In the genomic region with DNA sequence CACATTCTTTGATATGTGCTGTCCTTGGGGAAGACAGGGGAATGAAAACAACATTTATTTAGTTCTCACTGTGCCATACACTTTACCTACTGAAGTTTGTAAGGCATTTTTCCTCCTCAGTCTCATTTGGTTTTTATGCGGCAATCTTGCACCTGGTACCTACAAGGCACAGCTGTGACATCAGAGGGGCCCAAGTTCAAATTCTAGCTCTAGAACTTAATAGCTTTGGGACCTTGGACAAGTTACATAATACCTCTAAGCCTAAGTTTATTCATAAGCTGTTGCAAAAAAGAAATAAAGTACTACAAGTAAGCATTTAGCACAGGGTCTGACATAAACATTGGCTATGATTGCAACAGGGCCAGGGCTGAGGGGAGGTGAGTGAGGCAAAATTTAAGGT, we compare ENCODE assay signal across 34 cellular contexts. TPM values are rescaled to one million over a fixed set of nuclear protein-coding genes. Genes with fewer than 3 reads are reported as not detected.
"Had no signal": no experiment of that assay in that cellular context is flagged by ENCODE, and none has a peak within 500 bp of the region (broad histone marks: within the 10 kb centered on the region; RNA-seq: fewer than 3 reads in every experiment).

No MANE protein-coding gene starts in this region.

- FAIRE-seq: astrocyte, bronchial epithelial cell had no signal

- H3K27ac ChIP-seq: adrenal gland, ascending aorta, body of pancreas, brain microvascular endothelial cell, breast epithelium, cardiac muscle cell had no signal

- H3K36me3 ChIP-seq: adrenal gland, ascending aorta, brain microvascular endothelial cell, breast epithelium, cardiac muscle cell had no signal

- H3K4me3 ChIP-seq: adrenal gland, ascending aorta, body of pancreas, breast epithelium, cardiac muscle cell had no signal

- DNase-seq: activated effector memory CD4-positive, alpha-beta T cell treated with anti-CD3 and anti-CD28 coated beads, Interleukin-2, amount 50 U/mL, for 16 hours; activated effector memory CD4-positive, alpha-beta T cell treated with Interleukin-2 at 50 U/mL for 16 hours; activated gamma-delta T cell; activated gamma-delta T cell treated with Interleukin-2 at 50 U/mL for 16 hours; activated naive CD4-positive, alpha-beta T cell; activated naive CD4-positive, alpha-beta T cell treated with anti-CD3 and anti-CD28 coated beads for 36 hours; activated naive CD4-positive, alpha-beta T cell treated with anti-CD3 and anti-CD28 coated beads, Interleukin-2, amount 10 ng/mL, durations not matched to agents 7 days and 5 days; activated naive CD4-positive, alpha-beta T cell treated with anti-CD3 and anti-CD28 coated beads, Interleukin-2, amount 50 U/mL, for 16 hours; activated naive CD4-positive, alpha-beta T cell treated with Interleukin-2 at 50 U/mL for 16 hours; activated naive CD8-positive, alpha-beta T cell treated with anti-CD3 and anti-CD28 coated beads for 36 hours; activated naive CD8-positive, alpha-beta T cell treated with anti-CD3 and anti-CD28 coated beads, Interleukin-2, amount 10 ng/mL, durations not matched to agents 7 days and 5 days; activated naive CD8-positive, alpha-beta T cell treated with anti-CD3 and anti-CD28 coated beads, Interleukin-2, amount 50 U/mL, for 24 hours; activated T-cell treated with anti-CD3 and anti-CD28 coated beads, Interleukin-2, amount 50 U/mL, for 1 hour; activated T-cell treated with anti-CD3 and anti-CD28 coated beads, Interleukin-2, amount 50 U/mL, for 24 hours; activated T-cell treated with anti-CD3 and anti-CD28 coated beads, Interleukin-2, amount 50 U/mL, for 4 hours; activated T-cell treated with anti-CD3 and anti-CD28 coated beads, Interleukin-2, amount 50 U/mL, for 48 hours; activated T-cell treated with anti-CD3 and anti-CD28 coated beads, Interleukin-2, amount 50 U/mL, for 72 hours; adrenal gland; amniotic stem cell; amygdala; anterior cingulate cortex; aorta; body of pancreas; brain microvascular endothelial cell; caudate nucleus; central memory CD4-positive, alpha-beta T cell; cerebellar nuclear complex had no signal

- H3K27me3 ChIP-seq: adrenal gland, ascending aorta, body of pancreas, brain microvascular endothelial cell, breast epithelium had no signal

- H3K9me3 ChIP-seq: adrenal gland, body of pancreas, breast epithelium had no signal

- ATAC-seq: activated naive CD4-positive, alpha-beta T cell treated with anti-CD3 and anti-CD28 coated beads, Interleukin-2, amount 50 U/mL, for 72 hours; activated naive CD8-positive, alpha-beta T cell treated with anti-CD3 and anti-CD28 coated beads, Interleukin-2, amount 50 U/mL, for 24 hours; activated T-cell treated with anti-CD3 and anti-CD28 coated beads, Interleukin-2, amount 50 U/mL, for 4 hours; activated T-cell treated with anti-CD3 and anti-CD28 coated beads, Interleukin-2, amount 50 U/mL, for 72 hours; activated T-helper 17 cell treated with anti-CD3 and anti-CD28 coated beads, Interleukin-2, amount 50 U/mL, for 72 hours; body of pancreas had no signal

RNA-seq across cellular contexts. Expression of a gene that starts 5.6 kb away (rescaled TPM):
- total RNA-seq: activated T-helper 17 cell treated with anti-CD3 and anti-CD28 coated beads, Interleukin-2, amount 50 U/mL, for 72 hours; ascending aorta had no signal
